ENCODE assay signal across 2 cellular contexts in genomic region chr10:29553732-29554260, GRCh38.
TF ChIP-seq lines count a peak whose summit lies in the region.

No MANE protein-coding gene starts in this region.

TF ChIP-seq in IMR-90, 13 proteins besides CTCF, POLR2A, EP300 and RAD21:
- TF ChIP-seq SMC3 (IDR thresholded peaks at IDR 0.05; ENCODE audit: low read depth, low read length) (no peak), ELK1 (IDR thresholded peaks at IDR 0.05; ENCODE audit: borderline replicate concordance, low read depth, low read length) (no peak), BHLHE40 (IDR thresholded peaks at IDR 0.05; ENCODE audit: low read depth, low read length) (no peak), MAZ (IDR thresholded peaks at IDR 0.05; ENCODE audit: borderline replicate concordance, low read depth, low read length) (no peak), MAFK (IDR thresholded peaks at IDR 0.05; ENCODE audit: low read depth, low read length) (no peak), CHD1 (IDR thresholded peaks at IDR 0.05; ENCODE audit: low read depth, low read length) (no peak), NFE2L2 (IDR thresholded peaks at IDR 0.05; ENCODE audit: low read depth, low read length) (no peak), RFX5 (IDR thresholded peaks at IDR 0.05; ENCODE audit: low read depth, low read length) (no peak), MXI1 (IDR thresholded peaks at IDR 0.05; ENCODE audit: borderline replicate concordance, low read depth, low read length) (no peak), USF2 (IDR thresholded peaks at IDR 0.05; ENCODE audit: low read depth, low read length) (no peak), CEBPB (IDR thresholded peaks at IDR 0.05; ENCODE audit: low read depth, low read length) (no peak), RCOR1 (IDR thresholded peaks at IDR 0.05; ENCODE audit: insufficient replicate concordance, low read length) (no peak), FOS (IDR thresholded peaks at IDR 0.05; ENCODE audit: low read depth, low read length) (no peak)

TF ChIP-seq in K562, 482 proteins besides CTCF, POLR2A, EP300 and RAD21:
- TF ChIP-seq ZNF316 (IDR thresholded peaks at IDR 0.05), result peak; percentile 64
- no peak for TF ChIP-seq ZNF592 (IDR thresholded peaks at IDR 0.05)
- 0 out of 2 replicates have a peak, but pooled peaks have one; percentile 26 for TF ChIP-seq MAFG (tag; conservative IDR thresholded peaks at IDR 0.05)
